Comparison of ENCODE assay signal across 1 cellular context in genomic region chr11:128890216-128890542, GRCh38.
TF ChIP-seq lines count a peak whose summit lies in the region.

No MANE protein-coding gene starts in this region.

TF ChIP-seq in HepG2, 621 proteins besides CTCF, POLR2A, EP300 and RAD21:
- TF ChIP-seq MLXIP (CRISPR knock-in tag; IDR thresholded peaks at IDR 0.05; ENCODE audit: borderline replicate concordance) (no peak), ZNF543 (CRISPR knock-in tag; IDR thresholded peaks at IDR 0.05) (no peak), ZNF572 (CRISPR knock-in tag; IDR thresholded peaks at IDR 0.05) (no peak), NFKBIZ (CRISPR knock-in tag; IDR thresholded peaks at IDR 0.05) (no peak), MIER2 (CRISPR knock-in tag; IDR thresholded peaks at IDR 0.05) (no peak), NAIF1 (CRISPR knock-in tag; IDR thresholded peaks at IDR 0.05; ENCODE audit: borderline replicate concordance) (no peak), ZEB1 (IDR thresholded peaks at IDR 0.05; ENCODE audit: insufficient replicate concordance, low read depth) (no peak), ZNF484 (CRISPR knock-in tag; IDR thresholded peaks at IDR 0.05; ENCODE audit: borderline replicate concordance, low read depth) (no peak), BCLAF1 (IDR thresholded peaks at IDR 0.05) (no peak), CCDC6 (CRISPR knock-in tag; IDR thresholded peaks at IDR 0.05) (no peak), ELF3 (CRISPR knock-in tag; IDR thresholded peaks at IDR 0.05) (no peak), E2F2 (CRISPR knock-in tag; IDR thresholded peaks at IDR 0.05; ENCODE audit: borderline replicate concordance) (no peak), TRIM24 (CRISPR knock-in tag; IDR thresholded peaks at IDR 0.05) (no peak), NKX3-1 (CRISPR knock-in tag; IDR thresholded peaks at IDR 0.05) (no peak), BRD4 (CRISPR knock-in tag; IDR thresholded peaks at IDR 0.05) (no peak), CAMTA2 (CRISPR knock-in tag; IDR thresholded peaks at IDR 0.05; ENCODE audit: borderline replicate concordance) (no peak), PITX1 (CRISPR knock-in tag; IDR thresholded peaks at IDR 0.05) (no peak), ZNF549 (CRISPR knock-in tag; IDR thresholded peaks at IDR 0.05) (no peak)
